12 cellular contexts compared by ENCODE assay signal in the genomic region with DNA sequence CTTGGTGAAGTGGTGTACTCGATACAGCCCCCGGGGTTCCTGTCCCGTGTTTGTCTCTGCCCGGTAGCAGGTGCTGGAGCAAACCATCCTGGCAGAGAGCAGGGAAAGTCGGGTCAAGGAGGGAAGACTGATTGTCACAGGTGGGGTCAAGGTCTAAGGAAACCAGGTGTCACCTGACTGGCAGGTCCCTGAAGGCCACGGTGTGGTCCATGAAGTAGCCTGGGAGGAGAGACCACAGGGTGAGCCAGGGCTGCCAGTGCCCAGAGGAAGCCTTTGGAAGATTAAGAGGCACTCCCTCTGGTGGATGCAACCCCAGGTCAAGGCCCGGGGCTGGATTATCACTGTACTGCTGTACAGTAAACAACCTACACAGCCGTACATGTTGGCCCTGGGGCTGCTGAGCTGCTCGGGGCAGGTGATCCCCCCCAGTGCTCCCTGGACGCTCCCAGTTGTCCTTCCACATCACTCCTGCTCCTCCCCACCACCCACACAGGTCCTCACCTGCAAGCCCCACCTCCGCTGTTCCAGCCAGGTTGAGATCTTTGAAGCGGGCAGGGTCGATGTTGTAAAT. TPM values are rescaled to one million over a fixed set of nuclear protein-coding genes. Genes with fewer than 3 reads are reported as not detected.
DNase-seq lines count a peak whose midpoint lies in the region; ATAC-seq and TF ChIP-seq lines count a peak whose summit lies in the region.
"Had no signal": no experiment of that assay in that cellular context is flagged by ENCODE, and none has a peak within 500 bp of the region (broad histone marks: within the 10 kb centered on the region; RNA-seq: fewer than 3 reads in every experiment).

No MANE protein-coding gene starts in this region.

- H3K4me3 ChIP-seq in BLaER1 (no peak overlapping the region), hepatocyte (no peak overlapping the region)
- H3K4me3 ChIP-seq in effector memory CD4-positive, alpha-beta T cell (ENCODE audit: insufficient read depth, low read depth, low read length, poor library complexity, severe bottlenecking) = no peak overlapping the region
- H3K4me3 ChIP-seq: gastrocnemius medialis, stomach had no signal

- H2AFZ ChIP-seq in hepatocyte = no peak overlapping the region

- peaks cover 10% of the 10 kb centered on the region for H3K36me3 Mint-ChIP-seq in HFFc6 (ENCODE audit: low read depth)

- 79% methylated on average over 13 of the region's 13 CpGs for WGBS in hepatocyte (ENCODE audit: low lambda C conversion rate, missing lambda C conversion rate)

- H3K4me1 ChIP-seq in BLaER1 (peaks cover 5% of the 10 kb centered on the region; the same call in 1 of the 2 replicates), hepatocyte (ENCODE audit: insufficient read depth) (no peaks in the 10 kb centered on the region)
- H3K4me1 ChIP-seq in effector memory CD4-positive, alpha-beta T cell (ENCODE audit: control insufficient read depth, insufficient read depth, low read length, poor library complexity, severe bottlenecking) = no peaks in the 10 kb centered on the region
- H3K4me1 ChIP-seq: gastrocnemius medialis, stomach had no signal

- 0 out of 2 replicates have a peak overlapping the region, but pooled peaks have one; percentile 2 for H3K9ac ChIP-seq in BLaER1

- H3K36me3 ChIP-seq in BLaER1 (peaks cover 37% of the 10 kb centered on the region), hepatocyte (replicated peaks; ENCODE audit: insufficient read depth, low read depth) (no peaks in the 10 kb centered on the region)
- no peaks in the 10 kb centered on the region for H3K36me3 ChIP-seq in effector memory CD4-positive, alpha-beta T cell (ENCODE audit: control insufficient read depth, insufficient read depth, low read length)

- H3K27me3 ChIP-seq in BLaER1 = no peaks in the 10 kb centered on the region
- no peaks in the 10 kb centered on the region for H3K27me3 ChIP-seq in hepatocyte
- H3K27me3 ChIP-seq in effector memory CD4-positive, alpha-beta T cell (replicated peaks; ENCODE audit: control insufficient read depth, insufficient read depth, low read length, poor library complexity, severe bottlenecking) = no peaks in the 10 kb centered on the region
- H3K27me3 ChIP-seq: gastrocnemius medialis, stomach had no signal

- H4K20me1 ChIP-seq in BLaER1 (no peaks in the 10 kb centered on the region), hepatocyte (ENCODE audit: insufficient read depth, poor library complexity, severe bottlenecking) (no peaks in the 10 kb centered on the region)

- DNase-seq in HFFc6 = no peak
- peak; percentile 34 for DNase-seq in SK-MEL-5 (ENCODE audit: low read depth, low spot score)
- DNase-seq in hepatocyte (ENCODE audit: low spot score) = peak; percentile 43
- DNase-seq in medulla oblongata (ENCODE audit: extremely low spot score) = no peak
- DNase-seq in cerebellum (ENCODE audit: low spot score) = no peak
- DNase-seq in effector memory CD4-positive, alpha-beta T cell = no peak
- DNase-seq: gastrocnemius medialis; stimulated activated CD4-positive, alpha-beta T cell treated with anti-CD3 and anti-CD28 coated beads, Interleukin-15, amount 100 ng/mL, for 24 hours; stomach had no signal

- in situ Hi-C loops in SK-MEL-5 (cut with HindIII; ENCODE audit: low pct_unique_long_range_greater_than_20kb, low sequenced_read_pairs) = no loop called here

- no peaks in the 10 kb centered on the region for H3K79me2 ChIP-seq in hepatocyte

- H3K4me1 Mint-ChIP-seq in HFFc6 (ENCODE audit: low read depth) = no peaks in the 10 kb centered on the region
- H3K4me1 Mint-ChIP-seq: brain had no signal

- H3K9me3 ChIP-seq in BLaER1 = no peaks in the 10 kb centered on the region
- no peaks in the 10 kb centered on the region for H3K9me3 ChIP-seq in hepatocyte (ENCODE audit: low read depth)
- no peaks in the 10 kb centered on the region for H3K9me3 ChIP-seq in effector memory CD4-positive, alpha-beta T cell (ENCODE audit: control insufficient read depth, low read length)
- H3K9me3 ChIP-seq: gastrocnemius medialis, stomach had no signal

- no peaks in the 10 kb centered on the region for H3K9me3 Mint-ChIP-seq in HFFc6
- H3K9me3 Mint-ChIP-seq: brain had no signal

- H3K27me3 Mint-ChIP-seq in HFFc6 (ENCODE audit: insufficient read depth) = no peaks in the 10 kb centered on the region

- H3K4me3 Mint-ChIP-seq in HFFc6 = no peak overlapping the region
- H3K4me3 Mint-ChIP-seq: brain had no signal

- H3K4me2 ChIP-seq in BLaER1 (no peak overlapping the region), hepatocyte (no peak overlapping the region)

- peak; percentile 49; the same call in 1 of the 2 replicates for TF ChIP-seq CTCF in HFFc6 (IDR thresholded peaks at IDR 0.05)
- TF ChIP-seq CTCF in hepatocyte (IDR thresholded peaks at IDR 0.05; ENCODE audit: poor library complexity) = peak; percentile 21

- no peak overlapping the region for H3K27ac ChIP-seq in BLaER1
- H3K27ac ChIP-seq in hepatocyte = no peak overlapping the region
- H3K27ac ChIP-seq in effector memory CD4-positive, alpha-beta T cell (ENCODE audit: insufficient read depth, low read length, poor library complexity, severe bottlenecking) = no peak overlapping the region
- H3K27ac ChIP-seq: gastrocnemius medialis, stomach had no signal

- no peak overlapping the region for H3K27ac Mint-ChIP-seq in HFFc6
- H3K27ac Mint-ChIP-seq: brain had no signal

- no peaks in the 10 kb centered on the region for H3K9me2 ChIP-seq in hepatocyte (replicated peaks; ENCODE audit: insufficient read depth)

- ATAC-seq in GM19463 (IDR thresholded peaks at IDR 0.05; ENCODE audit: unreplicated experiment) = no peak
- ATAC-seq: gastrocnemius medialis had no signal

RNA-seq across cellular contexts. Expression of a gene that starts 6.0 kb away (rescaled TPM):
- total RNA-seq in HFFc6 (2021; fragmentation: NEBNext Ultra II Directional; extraction: Animal tissue kit (Norgen Biotek cat#: 25700)) = under 1 TPM in 1 of 6 experiments, not detected in 5; 0.16 TPM
- not detected in 2 replicates for total RNA-seq in SK-MEL-5 (2014; rRNA removed; shearing (Covaris generic))
- 0.37 TPM in 1 of 2 replicates, not detected in the other for polyA plus RNA-seq in SK-MEL-5 (2015; cell fraction: cytosol; rRNA removed)
- polyA plus RNA-seq in SK-MEL-5 (2015; cell fraction: nucleus; rRNA removed) = 3.8 TPM in 2 replicates
- total RNA-seq in hepatocyte (not detected in 2 replicates), cerebellum (1.1 TPM)
- polyA plus RNA-seq in hepatocyte = 0.74 and 1.1 TPM in 2 replicates

RNA-seq across cellular contexts. Expression of a gene that starts 12.6 kb away (rescaled TPM):
- 10 to 100 TPM; 18.7 to 25.1 (median 22.7) TPM for total RNA-seq in HFFc6 (2021; fragmentation: NEBNext Ultra II Directional; extraction: Animal tissue kit (Norgen Biotek cat#: 25700))
- total RNA-seq in SK-MEL-5 (2014; rRNA removed; shearing (Covaris generic)) = 19.0 and 22.7 TPM in 2 replicates
- polyA plus RNA-seq in SK-MEL-5 (2015; cell fraction: cytosol; rRNA removed) = 30.7 and 42.5 TPM in 2 replicates
- 192 and 264 TPM in 2 replicates for polyA plus RNA-seq in SK-MEL-5 (2015; cell fraction: nucleus; rRNA removed)
- 24.2 and 27.3 TPM in 2 replicates for total RNA-seq in hepatocyte
- polyA plus RNA-seq in hepatocyte = 47.7 and 67.6 TPM in 2 replicates
- 12.2 TPM for total RNA-seq in cerebellum

RNA-seq across cellular contexts. Expression of a gene that starts 12.7 kb away (rescaled TPM):
- total RNA-seq in HFFc6 (2021; fragmentation: NEBNext Ultra II Directional; extraction: Animal tissue kit (Norgen Biotek cat#: 25700)) = 10 to 100 TPM; 58.3 to 75.0 (median 62.2) TPM
- 73.1 and 83.7 TPM in 2 replicates for total RNA-seq in SK-MEL-5 (2014; rRNA removed; shearing (Covaris generic))
- 91.0 and 121 TPM in 2 replicates for polyA plus RNA-seq in SK-MEL-5 (2015; cell fraction: cytosol; rRNA removed)
- 24.3 and 43.2 TPM in 2 replicates for polyA plus RNA-seq in SK-MEL-5 (2015; cell fraction: nucleus; rRNA removed)
- 35.8 and 43.4 TPM in 2 replicates for total RNA-seq in hepatocyte
- polyA plus RNA-seq in hepatocyte = 61.1 and 66.8 TPM in 2 replicates
- 10.8 TPM for total RNA-seq in cerebellum

RNA-seq across cellular contexts. Expression of a gene that starts 18.2 kb away (rescaled TPM):
- 10 to 100 TPM; 21.8 to 23.4 (median 22.9) TPM for total RNA-seq in HFFc6 (2021; fragmentation: NEBNext Ultra II Directional; extraction: Animal tissue kit (Norgen Biotek cat#: 25700))
- total RNA-seq in SK-MEL-5 (2014; rRNA removed; shearing (Covaris generic)) = 16.8 and 17.9 TPM in 2 replicates
- polyA plus RNA-seq in SK-MEL-5 (2015; cell fraction: cytosol; rRNA removed) = 34.0 and 44.5 TPM in 2 replicates
- 10.5 and 15.3 TPM in 2 replicates for polyA plus RNA-seq in SK-MEL-5 (2015; cell fraction: nucleus; rRNA removed)
- total RNA-seq in hepatocyte (20.8 and 24.1 TPM in 2 replicates), cerebellum (4.0 TPM)
- 29.6 and 30.1 TPM in 2 replicates for polyA plus RNA-seq in hepatocyte

RNA-seq across cellular contexts. Expression of a gene that starts 18.6 kb away (rescaled TPM):
- 10 to 100 TPM; 34.9 to 36.4 (median 35.6) TPM for total RNA-seq in HFFc6 (2021; fragmentation: NEBNext Ultra II Directional; extraction: Animal tissue kit (Norgen Biotek cat#: 25700))
- total RNA-seq in SK-MEL-5 (2014; rRNA removed; shearing (Covaris generic)) = 37.9 and 39.5 TPM in 2 replicates
- 27.6 and 28.5 TPM in 2 replicates for polyA plus RNA-seq in SK-MEL-5 (2015; cell fraction: cytosol; rRNA removed)
- polyA plus RNA-seq in SK-MEL-5 (2015; cell fraction: nucleus; rRNA removed) = 43.2 and 70.3 TPM in 2 replicates
- total RNA-seq in hepatocyte (52.1 and 61.9 TPM in 2 replicates), cerebellum (56.7 TPM)
- 75.9 and 78.7 TPM in 2 replicates for polyA plus RNA-seq in hepatocyte

Comparison
In these comparisons a context has a peak if more than half of its experiments do, and no peak if none do; other contexts are left out.
1. DNase-seq: peak in SK-MEL-5 (single experiment) and hepatocyte (single experiment); none in HFFc6 (single experiment), medulla oblongata (single experiment), cerebellum (single experiment) and effector memory CD4-positive, alpha-beta T cell (0 of 3).